1 cellular context compared by ENCODE assay signal in genomic region chr4:8409271-8410065, GRCh38.
TF ChIP-seq lines count a peak whose summit lies in the region.

No MANE protein-coding gene starts in this region.

TF ChIP-seq in GM23338, 12 proteins besides CTCF, POLR2A, EP300 and RAD21 (continued from another document):
- TF ChIP-seq ZNF462 (CRISPR knock-in tag; IDR thresholded peaks at IDR 0.05) = no peak
